21 cellular contexts compared by ENCODE assay signal in the genomic region with DNA sequence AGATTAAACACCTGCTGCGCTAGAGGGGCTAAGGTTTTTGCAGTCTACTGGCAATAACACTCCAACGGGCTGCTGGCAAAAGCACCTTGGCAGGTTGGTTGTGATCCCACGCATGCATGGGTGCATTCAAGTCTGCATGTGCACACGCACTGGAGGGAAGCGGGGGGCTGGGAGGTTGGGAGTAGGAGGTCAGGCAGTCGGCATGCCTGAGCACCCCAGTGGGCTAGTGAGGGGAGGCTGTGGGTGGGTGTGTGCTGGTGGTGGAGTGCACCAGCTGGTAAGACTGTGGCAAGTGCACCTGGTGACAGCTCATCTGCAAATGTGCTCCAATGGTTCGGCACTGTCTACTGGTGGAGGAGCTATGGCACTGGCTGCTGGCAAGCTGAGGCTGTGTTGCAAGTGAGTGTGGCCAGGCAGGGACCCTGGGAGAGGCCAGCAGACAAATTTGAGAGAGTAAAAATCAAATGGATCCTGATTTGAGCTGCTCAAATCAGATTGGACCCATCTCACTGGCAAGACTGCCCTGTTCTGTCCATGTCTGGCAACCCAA.
DNase-seq lines count a peak whose midpoint lies in the region; ATAC-seq, FAIRE-seq and TF ChIP-seq lines count a peak whose summit lies in the region.
"Had no signal": no experiment of that assay in that cellular context is flagged by ENCODE, and none has a peak within 500 bp of the region (broad histone marks: within the 10 kb centered on the region; RNA-seq: fewer than 3 reads in every experiment).

No MANE protein-coding gene starts in this region.

- no peak overlapping the region for H4K8ac ChIP-seq in IMR-90 (ENCODE audit: low read depth in 2 of 2, low read length in 2 of 2)

- no peaks in the 10 kb centered on the region for H3K9me3 Mint-ChIP-seq in stimulated activated effector memory CD8-positive, alpha-beta T cell treated with anti-CD3 and anti-CD28 coated beads, Interleukin-12 subunit alpha, Interleukin-12 subunit beta, amount 100 ng/mL, for 72 hours
- H3K9me3 Mint-ChIP-seq in activated T-helper 17 cell treated with anti-CD3 and anti-CD28 coated beads, Interleukin-2, amount 50 U/mL, for 72 hours: no peaks in the 10 kb centered on the region
- H3K9me3 Mint-ChIP-seq: CD8-positive, alpha-beta T cell had no signal

- no peak overlapping the region for H3K4ac ChIP-seq in IMR-90 (ENCODE audit: low read depth, low read length)

- no peak overlapping the region for H3K4me2 ChIP-seq in IMR-90 (ENCODE audit: low read depth, low read length)
- H3K4me2 ChIP-seq: BLaER1 treated with 17β-estradiol and CSF1 and Interleukin-3, amounts not matched to agents 10 nM and 100 nM had no signal

- TF ChIP-seq CTCF in D721Med (IDR thresholded peaks at IDR 0.05; ENCODE audit: insufficient read depth, missing control alignments) (no peak), IMR-90 (conservative IDR thresholded peaks at IDR 0.05; ENCODE audit: low read depth, low read length) (no peak), lower lobe of right lung (IDR thresholded peaks at IDR 0.05) (no peak)

- H3K27ac Mint-ChIP-seq in stimulated activated effector memory CD8-positive, alpha-beta T cell treated with anti-CD3 and anti-CD28 coated beads, Interleukin-12 subunit alpha, Interleukin-12 subunit beta, amount 100 ng/mL, for 72 hours: no peak overlapping the region
- no peak overlapping the region for H3K27ac Mint-ChIP-seq in activated T-helper 17 cell treated with anti-CD3 and anti-CD28 coated beads, Interleukin-2, amount 50 U/mL, for 72 hours
- H3K27ac Mint-ChIP-seq: B cell; CD8-positive, alpha-beta T cell; IgD-negative memory B cell had no signal

- no peak for TF ChIP-seq RAD21 in IMR-90 (IDR thresholded peaks at IDR 0.05; ENCODE audit: low read length)

- no TSS peak for BruUV-seq in IMR-90 (replicated peaks; lab: Mats Ljungman, UMichigan)

- 87% methylated on average over 3 of the region's 7 CpGs; no CpG with 5 or more reads in 1 of the 2 experiments for WGBS in IMR-90 (ENCODE audit: extremely low coverage in 2 of 2, insufficient read length in 1 of 2), 2 experiments

- H3K9ac ChIP-seq in IMR-90 (ENCODE audit: low read depth, low read length): no peak overlapping the region
- H3K9ac ChIP-seq: BLaER1 treated with 17β-estradiol and CSF1 and Interleukin-3, amounts not matched to agents 10 nM and 100 nM had no signal

- H4K20me1 ChIP-seq in IMR-90 (ENCODE audit: insufficient read depth, low read length): no peaks in the 10 kb centered on the region
- H4K20me1 ChIP-seq: BLaER1 treated with 17β-estradiol and CSF1 and Interleukin-3, amounts not matched to agents 10 nM and 100 nM had no signal

- H2AK5ac ChIP-seq in IMR-90 (ENCODE audit: low read depth, low read length): no peak overlapping the region

- H3K36me3 Mint-ChIP-seq in stimulated activated effector memory CD8-positive, alpha-beta T cell treated with anti-CD3 and anti-CD28 coated beads, Interleukin-12 subunit alpha, Interleukin-12 subunit beta, amount 100 ng/mL, for 72 hours: no peaks in the 10 kb centered on the region
- no peaks in the 10 kb centered on the region for H3K36me3 Mint-ChIP-seq in activated T-helper 17 cell treated with anti-CD3 and anti-CD28 coated beads, Interleukin-2, amount 50 U/mL, for 72 hours (ENCODE audit: low read depth)
- H3K36me3 Mint-ChIP-seq: CD8-positive, alpha-beta T cell; IgD-negative memory B cell had no signal

- dilution Hi-C loops in IMR-90 (cut with HindIII; ENCODE audit: low sequenced_read_pairs, unreplicated experiment): no loop called here

- H2BK15ac ChIP-seq in IMR-90 (ENCODE audit: low read depth, low read length): no peak overlapping the region

- POLR2A ChIA-PET in IMR-90 (lab: Charles Lee; ENCODE audit: unreplicated experiment): no interaction called here

- no peak overlapping the region for H3K4me3 Mint-ChIP-seq in stimulated activated effector memory CD8-positive, alpha-beta T cell treated with anti-CD3 and anti-CD28 coated beads, Interleukin-12 subunit alpha, Interleukin-12 subunit beta, amount 100 ng/mL, for 72 hours
- no peak overlapping the region for H3K4me3 Mint-ChIP-seq in activated T-helper 17 cell treated with anti-CD3 and anti-CD28 coated beads, Interleukin-2, amount 50 U/mL, for 72 hours
- H3K4me3 Mint-ChIP-seq: B cell; CD8-positive, alpha-beta T cell; IgD-negative memory B cell had no signal

- H3K36me3 ChIP-seq in IMR-90 (ENCODE audit: control insufficient read depth, insufficient read depth, low read length) (no peaks in the 10 kb centered on the region), lower lobe of right lung (no peaks in the 10 kb centered on the region)
- H3K36me3 ChIP-seq: BLaER1 treated with 17β-estradiol and CSF1 and Interleukin-3, amounts not matched to agents 10 nM and 100 nM; HAP-1 had no signal

- intact Hi-C loops in IMR-90 (cut with micrococcal nuclease): no loop called here
- intact Hi-C loops in lower lobe of right lung (cut with DNase I): no loop called here
- intact Hi-C loops in posterior vena cava (cut with DNase I): no loop called here

- H3K56ac ChIP-seq in IMR-90 (ENCODE audit: extremely low read depth, insufficient read depth, low read length): no peak overlapping the region

- DNase-seq in D721Med (ENCODE audit: insufficient read length, low spot score) (no peak), IMR-90 (no peak), lower lobe of right lung (peak; percentile 29), posterior vena cava (ENCODE audit: low spot score) (peak; percentile 47), NCI-H446 (lab: John Stamatoyannopoulos, UW) (no peak)
- no peak for DNase-seq in stimulated activated effector memory CD8-positive, alpha-beta T cell treated with anti-CD3 and anti-CD28 coated beads, Interleukin-12 subunit alpha, Interleukin-12 subunit beta, amount 100 ng/mL, for 72 hours (ENCODE audit: low spot score in 2 of 2)
- DNase-seq: Calu3; CD8-positive, alpha-beta T cell; DMS 273 treated with DMSO at 0.1 percent for 48 hours; DMS53; DND-41; EL; GOT3 had no signal

- no peak overlapping the region for H2BK20ac ChIP-seq in IMR-90 (ENCODE audit: low read depth, low read length)

- no peak overlapping the region for H2BK120ac ChIP-seq in IMR-90 (ENCODE audit: low read depth, low read length)

- peak overlapping the region; percentile 19 for H2AFZ ChIP-seq in IMR-90 (replicated peaks; ENCODE audit: low read length, poor library complexity)

- no peaks in the 10 kb centered on the region for H3K79me1 ChIP-seq in IMR-90 (ENCODE audit: low read depth in 1 of 2, low read length in 2 of 2)

- H3K27me3 ChIP-seq in IMR-90 (ENCODE audit: control insufficient read depth, insufficient read depth, low read length) (no peaks in the 10 kb centered on the region), lower lobe of right lung (ENCODE audit: low read depth) (no peaks in the 10 kb centered on the region)
- H3K27me3 ChIP-seq: BLaER1 treated with 17β-estradiol and CSF1 and Interleukin-3, amounts not matched to agents 10 nM and 100 nM had no signal

- ATAC-seq in IMR-90 (ENCODE audit: low read depth) (no peak), lower lobe of right lung (no peak), HG02938 (IDR thresholded peaks at IDR 0.05; ENCODE audit: unreplicated experiment) (no peak)
- no peak for ATAC-seq in stimulated activated effector memory CD8-positive, alpha-beta T cell treated with anti-CD3 and anti-CD28 coated beads, Interleukin-12 subunit alpha, Interleukin-12 subunit beta, amount 100 ng/mL, for 72 hours
- ATAC-seq in activated T-helper 17 cell treated with anti-CD3 and anti-CD28 coated beads, Interleukin-2, amount 50 U/mL, for 72 hours (replicated peaks): no peak
- ATAC-seq: CD8-positive, alpha-beta T cell; GM12878 had no signal

- H3K9me1 ChIP-seq in IMR-90 (ENCODE audit: insufficient read depth, low read length): no peaks in the 10 kb centered on the region

- no peaks in the 10 kb centered on the region for H3K9me3 ChIP-seq in IMR-90 (ENCODE audit: control insufficient read depth, insufficient read depth, low read length)
- H3K9me3 ChIP-seq in lower lobe of right lung: no peaks in the 10 kb centered on the region
- H3K9me3 ChIP-seq: BLaER1 treated with 17β-estradiol and CSF1 and Interleukin-3, amounts not matched to agents 10 nM and 100 nM; HAP-1 had no signal

- no peak overlapping the region for H4K91ac ChIP-seq in IMR-90 (ENCODE audit: insufficient read depth, low read depth, low read length)

- H3K23ac ChIP-seq in IMR-90 (ENCODE audit: low read depth, low read length): no peak overlapping the region

- no peak for TF ChIP-seq POLR2A in IMR-90 (IDR thresholded peaks at IDR 0.05; ENCODE audit: low read depth, low read length)

- no peak overlapping the region for H2AK9ac ChIP-seq in IMR-90 (replicated peaks; ENCODE audit: low read depth, low read length, poor library complexity)

- H3K4me1 Mint-ChIP-seq in stimulated activated effector memory CD8-positive, alpha-beta T cell treated with anti-CD3 and anti-CD28 coated beads, Interleukin-12 subunit alpha, Interleukin-12 subunit beta, amount 100 ng/mL, for 72 hours: no peaks in the 10 kb centered on the region
- H3K4me1 Mint-ChIP-seq in activated T-helper 17 cell treated with anti-CD3 and anti-CD28 coated beads, Interleukin-2, amount 50 U/mL, for 72 hours: no peaks in the 10 kb centered on the region
- H3K4me1 Mint-ChIP-seq: B cell, IgD-negative memory B cell had no signal

- no peaks in the 10 kb centered on the region for H3K27me3 Mint-ChIP-seq in activated T-helper 17 cell treated with anti-CD3 and anti-CD28 coated beads, Interleukin-2, amount 50 U/mL, for 72 hours
- H3K27me3 Mint-ChIP-seq: B cell, IgD-negative memory B cell had no signal

- H3K4me1 ChIP-seq in IMR-90 (ENCODE audit: control insufficient read depth, insufficient read depth, low read length): no peaks in the 10 kb centered on the region
- no peaks in the 10 kb centered on the region for H3K4me1 ChIP-seq in lower lobe of right lung
- H3K4me1 ChIP-seq: BLaER1 treated with 17β-estradiol and CSF1 and Interleukin-3, amounts not matched to agents 10 nM and 100 nM; HAP-1 had no signal

- in situ Hi-C loops in IMR-90 (cut with MboI; ENCODE audit: low sequenced_read_pairs): no loop called here

- H3K14ac ChIP-seq in IMR-90 (replicated peaks; ENCODE audit: low read depth, low read length): no peak overlapping the region

- H3K18ac ChIP-seq in IMR-90 (ENCODE audit: low read depth, low read length): no peak overlapping the region

- H4K5ac ChIP-seq in IMR-90 (ENCODE audit: low read depth, low read length): no peak overlapping the region

- CTCF ChIA-PET in IMR-90 (lab: Yijun Ruan, JAX): no interaction called here

- FAIRE-seq in D721Med (lab: Jason Lieb, UNC): peak; percentile 51
- FAIRE-seq: GM12878, HTR-8/SVneo had no signal

- H2BK5ac ChIP-seq in IMR-90 (ENCODE audit: low read depth, low read length, poor library complexity, severe bottlenecking): no peak overlapping the region

- H3K4me3 ChIP-seq in IMR-90 (ENCODE audit: insufficient read depth, low read depth, low read length): no peak overlapping the region
- no peak overlapping the region for H3K4me3 ChIP-seq in lower lobe of right lung
- H3K4me3 ChIP-seq: BLaER1 treated with 17β-estradiol and CSF1 and Interleukin-3, amounts not matched to agents 10 nM and 100 nM; GM12878; HAP-1 had no signal

- H3K27ac ChIP-seq in IMR-90 (ENCODE audit: insufficient read depth, low read length) (no peak overlapping the region), lower lobe of right lung (no peak overlapping the region)
- H3K27ac ChIP-seq: BLaER1 treated with 17β-estradiol and CSF1 and Interleukin-3, amounts not matched to agents 10 nM and 100 nM had no signal

TF ChIP-seq in IMR-90, 13 proteins besides CTCF, POLR2A, EP300 and RAD21 (continues in another document):
- TF ChIP-seq MAFK (IDR thresholded peaks at IDR 0.05; ENCODE audit: low read depth, low read length): no peak

Comparison
In these comparisons a context has a peak if more than half of its experiments do, and no peak if none do; other contexts are left out.
1. DNase-seq: peak in lower lobe of right lung (single experiment) and posterior vena cava (single experiment); none in D721Med (single experiment), IMR-90 (single experiment), stimulated activated effector memory CD8-positive, alpha-beta T cell treated with anti-CD3 and anti-CD28 coated beads, Interleukin-12 subunit alpha, Interleukin-12 subunit beta, amount 100 ng/mL, for 72 hours (0 of 2) and NCI-H446 (0 of 2).